ENCODE assay signal across 15 cellular contexts in genomic region chr13:31150315-31150985, GRCh38.
"Had no signal": no experiment of that assay in that cellular context is flagged by ENCODE, and none has a peak within 500 bp of the region (broad histone marks: within the 10 kb centered on the region; RNA-seq: fewer than 3 reads in every experiment).

No MANE protein-coding gene starts in this region.

- FAIRE-seq: bronchial epithelial cell, pancreas, TTC549 had no signal

- H3K4me3 Mint-ChIP-seq: mesothelial cell of epicardium; T-helper 1 cell treated with Interleukin-12 subunit alpha and Interleukin-12 subunit beta and Interleukin-4 antibody, amounts not matched to agents 30 μg/mL and 1 μg/mL, for 36 hours had no signal

- H3K27ac Mint-ChIP-seq: mesothelial cell of epicardium; T-helper 1 cell treated with Interleukin-12 subunit alpha and Interleukin-12 subunit beta and Interleukin-4 antibody, amounts not matched to agents 30 μg/mL and 1 μg/mL, for 36 hours had no signal

- H3K4me3 ChIP-seq: dorsolateral prefrontal cortex, pancreas, tibial artery had no signal

- H3K4me1 Mint-ChIP-seq: mesothelial cell of epicardium had no signal

- ATAC-seq: esophagus mucosa, pancreas had no signal

- H3K4me1 ChIP-seq: pancreas, tibial artery had no signal

- H3K9me3 Mint-ChIP-seq: mesothelial cell of epicardium; T-helper 1 cell treated with Interleukin-12 subunit alpha and Interleukin-12 subunit beta and Interleukin-4 antibody, amounts not matched to agents 30 μg/mL and 1 μg/mL, for 36 hours had no signal

- H3K27ac ChIP-seq: dorsolateral prefrontal cortex, pancreas, tibial artery had no signal

- H3K27me3 ChIP-seq: dorsolateral prefrontal cortex, pancreas, tibial artery had no signal

- DNase-seq: activated CD8-positive, alpha-beta memory T cell treated with anti-CD3 and anti-CD28 coated beads for 24 hours; activated gamma-delta T cell treated with Interleukin-2 at 50 U/mL for 16 hours; aorta; dorsolateral prefrontal cortex; hypothalamus; kidney glomerular epithelial cell; pancreas; stimulated activated CD4-positive, alpha-beta T cell treated with anti-CD3 and anti-CD28 coated beads, Interleukin-4, amount 100 ng/mL, for 1 hour; stimulated activated CD8-positive, alpha-beta memory T cell treated with anti-CD3 and anti-CD28 coated beads, Interleukin-4, amount 100 ng/mL, for 48 hours; tibial artery had no signal

- H3K9me3 ChIP-seq: pancreas, tibial artery had no signal
